Comparison of ENCODE assay signal across 8 cellular contexts in genomic region chr12:115916910-115917668, GRCh38.
A peak's percentile ranks its signal among the peaks of the same experiment; 100 is the strongest.
DNase-seq lines count a peak whose midpoint lies in the region; ATAC-seq and TF ChIP-seq lines count a peak whose summit lies in the region.

No MANE protein-coding gene starts in this region.

- H3K4me2 ChIP-seq in neural progenitor cell: peak overlapping the region; percentile 83

- peaks cover 29% of the 10 kb centered on the region for H3K27me3 ChIP-seq in neural progenitor cell

- DNase-seq in GM10248 (ENCODE audit: extremely low spot score) (peak; percentile 81), NCI-H69 (lab: John Stamatoyannopoulos, UW) (peak; percentile 82), fibroblast of villous mesenchyme (ENCODE audit: low read depth) (peak; percentile 18), neural progenitor cell (ENCODE audit: low spot score) (peak; percentile 77), superior temporal gyrus (ENCODE audit: extremely low spot score) (peak; percentile 35), AML-193 (lab: John Stamatoyannopoulos, UW) (no peak)
- peak; percentile 77 to 83 for DNase-seq in activated T-cell treated with anti-CD3 and anti-CD28 coated beads, Interleukin-2, amount 50 U/mL, for 48 hours

- H3K9me3 ChIP-seq in neural progenitor cell (ENCODE audit: low read depth): no peaks in the 10 kb centered on the region

- H3K9ac ChIP-seq in neural progenitor cell: no peak overlapping the region

- no peaks in the 10 kb centered on the region for H4K20me1 ChIP-seq in neural progenitor cell (ENCODE audit: low read depth)

- H3K4me3 ChIP-seq in fibroblast of villous mesenchyme (ENCODE audit: low read depth, low read length) (no peak overlapping the region), neural progenitor cell (peak overlapping the region; percentile 44)

- H3K9me3 Mint-ChIP-seq in neural progenitor cell: peaks cover 1% of the 10 kb centered on the region

- CTCF ChIA-PET in GM10248 (lab: Yijun Ruan, JAX): interaction anchor here (0.6 to 3.6 kb wide), 27 partner anchors 8 to 1936 kb away, joined by 3 to 32 read pairs (median 4); no protein-coding TSS in a partner anchor

- H3K4me1 Mint-ChIP-seq in neural progenitor cell: peaks cover 2% of the 10 kb centered on the region

- H2AFZ ChIP-seq in neural progenitor cell (replicated peaks): peak overlapping the region; percentile 38

- no peak overlapping the region for H3K27ac Mint-ChIP-seq in neural progenitor cell

- no peaks in the 10 kb centered on the region for H3K36me3 Mint-ChIP-seq in neural progenitor cell

- no peaks in the 10 kb centered on the region for H3K4me1 ChIP-seq in neural progenitor cell

- peak; percentile 85 for TF ChIP-seq CTCF in GM10248 (IDR thresholded peaks at IDR 0.05; ENCODE audit: control extremely low read depth, extremely low read depth, low read depth, missing control alignments)
- TF ChIP-seq CTCF in fibroblast of villous mesenchyme (IDR thresholded peaks at IDR 0.05; ENCODE audit: insufficient read depth, low read depth, low read length): peak; percentile 89
- peak; percentile 96 for TF ChIP-seq CTCF in neural progenitor cell (IDR thresholded peaks at IDR 0.05)

- peaks cover 28% of the 10 kb centered on the region for H3K27me3 Mint-ChIP-seq in neural progenitor cell (ENCODE audit: insufficient read depth, low read depth)

- POLR2A ChIA-PET in GM10248 (lab: Yijun Ruan, JAX): no interaction called here

- H3F3A ChIP-seq in neural progenitor cell (ENCODE audit: low read depth): no peaks in the 10 kb centered on the region

- no peaks in the 10 kb centered on the region for H3K79me2 ChIP-seq in neural progenitor cell (ENCODE audit: low read depth)

- H3K4me3 Mint-ChIP-seq in neural progenitor cell: peak overlapping the region; percentile 46

- H3K27ac ChIP-seq in neural progenitor cell: no peak overlapping the region

- no peaks in the 10 kb centered on the region for H3K36me3 ChIP-seq in neural progenitor cell

- ATAC-seq in HG02981 (IDR thresholded peaks at IDR 0.05; ENCODE audit: unreplicated experiment): peak; percentile 81

Comparison
In these comparisons a context has a peak if more than half of its experiments do, and no peak if none do; other contexts are left out.
1. DNase-seq: peak in GM10248 (single experiment), NCI-H69 (single experiment), activated T-cell treated with anti-CD3 and anti-CD28 coated beads, Interleukin-2, amount 50 U/mL, for 48 hours (2 of 2), fibroblast of villous mesenchyme (single experiment), neural progenitor cell (single experiment) and superior temporal gyrus (single experiment); none in AML-193 (0 of 2).
2. Peak in every context shown above with its lines, with median percentiles within 50 percentile points of each other: CTCF ChIP-seq.